In the genomic region with DNA sequence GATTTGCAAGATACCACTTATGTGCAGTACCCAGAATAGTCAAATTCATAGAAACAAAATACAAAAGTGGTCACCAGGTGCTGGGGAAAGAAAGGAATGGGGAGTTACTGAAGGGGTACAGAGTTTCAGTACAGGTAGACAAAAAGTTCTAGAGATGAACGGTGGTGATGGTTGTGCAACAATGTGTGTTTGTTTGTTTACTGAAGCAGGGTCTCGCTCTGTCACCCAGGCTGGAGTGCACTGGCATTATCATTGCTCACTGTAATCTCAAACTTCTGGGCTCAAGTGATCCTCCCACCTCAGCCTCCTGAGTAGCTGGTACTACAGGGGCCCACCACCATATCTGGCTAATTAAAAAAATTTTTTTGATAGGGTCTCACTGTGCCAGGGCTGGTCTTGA, we compare ENCODE assay signal across 27 cellular contexts. TPM values are rescaled to one million over a fixed set of nuclear protein-coding genes. Genes with fewer than 3 reads are reported as not detected.
"Had no signal": no experiment of that assay in that cellular context is flagged by ENCODE, and none has a peak within 500 bp of the region (broad histone marks: within the 10 kb centered on the region; RNA-seq: fewer than 3 reads in every experiment).

No MANE protein-coding gene starts in this region.

- H3K4me1 ChIP-seq: ascending aorta, colonic mucosa, foreskin keratinocyte, lower lobe of right lung had no signal

- H3K4me3 ChIP-seq: ascending aorta, colonic mucosa, lower lobe of right lung, thyroid gland had no signal

- H3K27ac Mint-ChIP-seq: activated CD4-positive, alpha-beta memory T cell treated with anti-CD3 and anti-CD28 coated beads for 36 hours; endodermal cell; progenitor cell of endocrine pancreas had no signal

- DNase-seq: activated CD4-positive, alpha-beta memory T cell treated with anti-CD3 and anti-CD28 coated beads for 36 hours; activated effector memory CD4-positive, alpha-beta T cell treated with anti-CD3 and anti-CD28 coated beads, Interleukin-2, amount 50 U/mL, for 16 hours; activated T-cell treated with anti-CD3 and anti-CD28 coated beads, Interleukin-2, amount 50 U/mL, for 72 hours; colonic mucosa; endodermal cell; hypothalamus; islet precursor cell; left colon; lower lobe of right lung; midbrain; stimulated activated CD4-positive, alpha-beta T cell treated with anti-CD3 and anti-CD28 coated beads, Interleukin-12 subunit alpha, Interleukin-12 subunit beta, amount 100 ng/mL, for 4 hours; stimulated activated CD4-positive, alpha-beta T cell treated with anti-CD3 and anti-CD28 coated beads, Interleukin-1b, Interleukin-23, amount 100 ng/mL, for 48 hours; stimulated activated CD8-positive, alpha-beta memory T cell treated with anti-CD3 and anti-CD28 coated beads, Interleukin-4, amount 100 ng/mL, for 48 hours; stimulated activated naive CD4-positive, alpha-beta T cell treated with Interleukin-2 at 50 U/mL for 16 hours; thyroid gland had no signal

- H3K9me3 ChIP-seq: ascending aorta, colonic mucosa, lower lobe of right lung, thyroid gland had no signal

- H3K27ac ChIP-seq: ascending aorta, colonic mucosa, foreskin keratinocyte, lower lobe of right lung, thyroid gland had no signal

- H3K27me3 ChIP-seq: ascending aorta, colonic mucosa, foreskin keratinocyte, thyroid gland had no signal

- ATAC-seq: activated T-cell treated with anti-CD3 and anti-CD28 coated beads, Interleukin-2, amount 50 U/mL, for 72 hours; left colon had no signal

- H3K4me1 Mint-ChIP-seq: central memory CD8-positive, alpha-beta T cell had no signal

- H3K9me3 Mint-ChIP-seq: activated CD4-positive, alpha-beta memory T cell treated with anti-CD3 and anti-CD28 coated beads for 36 hours; activated T-cell treated with anti-CD3 and anti-CD28 coated beads, Interleukin-2, amount 50 U/mL, for 72 hours; central memory CD8-positive, alpha-beta T cell; endodermal cell had no signal

- H3K27me3 Mint-ChIP-seq: activated CD4-positive, alpha-beta memory T cell treated with anti-CD3 and anti-CD28 coated beads for 36 hours; central memory CD8-positive, alpha-beta T cell; progenitor cell of endocrine pancreas had no signal

- H3K4me3 Mint-ChIP-seq: activated CD4-positive, alpha-beta memory T cell treated with anti-CD3 and anti-CD28 coated beads for 36 hours; activated T-cell treated with anti-CD3 and anti-CD28 coated beads, Interleukin-2, amount 50 U/mL, for 72 hours; central memory CD8-positive, alpha-beta T cell; endodermal cell had no signal

RNA-seq across cellular contexts. Expression of a gene that starts 18.0 kb away (rescaled TPM):
- total RNA-seq: activated CD4-positive, alpha-beta memory T cell treated with anti-CD3 and anti-CD28 coated beads for 36 hours; activated T-cell treated with anti-CD3 and anti-CD28 coated beads, Interleukin-2, amount 50 U/mL, for 72 hours; ascending aorta; colonic mucosa; epithelial cell of proximal tubule; fibroblast of lung; foreskin keratinocyte; left colon; lower lobe of right lung; omental fat pad; progenitor cell of endocrine pancreas; SK-MEL-5; subcutaneous adipose tissue; T-helper 2 cell treated with Interferon-gamma antibody and Interleukin-4, amounts not matched to agents 100 ng/mL and 5 ng/mL, for 36 hours; thyroid gland had no signal
- polyA plus RNA-seq: fibroblast of lung, foreskin keratinocyte, neural cell, urinary bladder had no signal

RNA-seq across cellular contexts. Expression of a gene that starts 24.8 kb away (rescaled TPM):
- total RNA-seq: ascending aorta had no signal

RNA-seq across cellular contexts. Expression of a gene that starts 42.1 kb away (rescaled TPM):
- total RNA-seq: activated T-cell treated with anti-CD3 and anti-CD28 coated beads, Interleukin-2, amount 50 U/mL, for 72 hours; SK-MEL-5; T-helper 2 cell treated with Interferon-gamma antibody and Interleukin-4, amounts not matched to agents 100 ng/mL and 5 ng/mL, for 36 hours had no signal
